16 cellular contexts compared by ENCODE assay signal in genomic region chr6:112360498-112360897, GRCh38. TPM values are rescaled to one million over a fixed set of nuclear protein-coding genes. Genes with fewer than 3 reads are reported as not detected.
DNase-seq lines count a peak whose midpoint lies in the region; TF ChIP-seq lines count a peak whose summit lies in the region.
"Had no signal": no experiment of that assay in that cellular context is flagged by ENCODE, and none has a peak within 500 bp of the region (broad histone marks: within the 10 kb centered on the region; RNA-seq: fewer than 3 reads in every experiment).

No MANE protein-coding gene starts in this region.

- H3K4me3 ChIP-seq in SJCRH30 (no peak overlapping the region), fibroblast of mammary gland (ENCODE audit: control insufficient read depth, low read depth, low read length) (no peak overlapping the region), OCI-LY7 (ENCODE audit: low read depth, low read length, poor library complexity, severe bottlenecking) (no peak overlapping the region)
- H3K4me3 ChIP-seq: lower lobe of right lung, right lobe of liver, thoracic aorta had no signal

- H3K27ac ChIP-seq in SJCRH30: no peak overlapping the region
- no peak overlapping the region for H3K27ac ChIP-seq in OCI-LY7 (ENCODE audit: low read depth, low read length, poor library complexity, severe bottlenecking)
- H3K27ac ChIP-seq: lower lobe of right lung, right lobe of liver, thoracic aorta, VCaP had no signal

- H3K36me3 ChIP-seq in SJCRH30: no peaks in the 10 kb centered on the region
- no peaks in the 10 kb centered on the region for H3K36me3 ChIP-seq in OCI-LY7 (ENCODE audit: insufficient read depth, low read length)
- H3K36me3 ChIP-seq: lower lobe of right lung, right lobe of liver, thoracic aorta had no signal

- BruUV-seq in OCI-LY7 (replicated peaks; lab: Mats Ljungman, UMichigan): no TSS peak

- no peaks in the 10 kb centered on the region for H3K9me2 ChIP-seq in OCI-LY7 (ENCODE audit: insufficient read depth, low read length)

- no peaks in the 10 kb centered on the region for H3K79me2 ChIP-seq in OCI-LY7 (ENCODE audit: insufficient read depth, low read depth, low read length)

- H2AFZ ChIP-seq in OCI-LY7 (ENCODE audit: low read length): no peak overlapping the region

- no peak for TF ChIP-seq CTCF in fibroblast of mammary gland (conservative IDR thresholded peaks at IDR 0.05; ENCODE audit: control insufficient read depth, insufficient read depth, low read depth, low read length)
- TF ChIP-seq CTCF in OCI-LY7 (conservative IDR thresholded peaks at IDR 0.05; ENCODE audit: low read length): no peak

- no peak overlapping the region for H3K4me2 ChIP-seq in OCI-LY7 (ENCODE audit: low read length)

- H3K9me3 ChIP-seq in SJCRH30 (replicated peaks): peaks cover 7% of the 10 kb centered on the region
- no peaks in the 10 kb centered on the region for H3K9me3 ChIP-seq in OCI-LY7 (ENCODE audit: low read length)
- H3K9me3 ChIP-seq: lower lobe of right lung, right lobe of liver, thoracic aorta had no signal

- no peaks in the 10 kb centered on the region for H4K20me1 ChIP-seq in OCI-LY7 (ENCODE audit: insufficient read depth, low read length)

- DNase-seq in NCI-H2029 (lab: John Stamatoyannopoulos, UW) (peak; percentile 10), NCI-H2029 treated with DMSO at 0.1 percent for 48 hours (lab: John Stamatoyannopoulos, UW) (no peak), SJCRH30 (peak; percentile 51 to 74), fibroblast of mammary gland (ENCODE audit: low read depth) (peak; percentile 44), pulmonary artery endothelial cell (ENCODE audit: low read depth, low spot score) (peak; percentile 32), OCI-LY7 (ENCODE audit: low spot score) (no peak)
- DNase-seq in activated CD4-positive, CD25-positive, alpha-beta regulatory T cell treated with anti-CD3 and anti-CD28 coated beads, Interleukin-2, amount 50 U/mL, for 72 hours: no peak
- no peak for DNase-seq in central memory CD4-positive, alpha-beta T cell
- DNase-seq: activated effector memory CD4-positive, alpha-beta T cell treated with anti-CD3 and anti-CD28 coated beads, Interleukin-2, amount 50 U/mL, for 16 hours; lower lobe of right lung; MM.1S; NCI-H2081 treated with DMSO at 0.1 percent for 48 hours; right lobe of liver; stimulated activated CD4-positive, alpha-beta T cell treated with anti-CD3 and anti-CD28 coated beads, Interleukin-4, amount 100 ng/mL, for 24 hours had no signal

- H3K4me1 ChIP-seq in SJCRH30 (peaks cover 4% of the 10 kb centered on the region; the same call in 1 of the 2 replicates), OCI-LY7 (ENCODE audit: insufficient read depth, low read length, poor library complexity, severe bottlenecking) (no peaks in the 10 kb centered on the region)
- H3K4me1 ChIP-seq: lower lobe of right lung, right lobe of liver had no signal

- POLR2A ChIA-PET in OCI-LY7 (lab: Charles Lee): interaction anchor here (1.0 kb wide), 1 partner anchor 13 kb away, joined by 3 read pairs; the partner anchor contains the start of gene RFPL4B

- intact Hi-C loops in OCI-LY7 (cut with micrococcal nuclease; ENCODE audit: unreplicated experiment): no loop called here

- CTCF ChIA-PET in OCI-LY7 (lab: Charles Lee; ENCODE audit: unreplicated experiment): no interaction called here

- no peaks in the 10 kb centered on the region for H3K27me3 ChIP-seq in SJCRH30
- H3K27me3 ChIP-seq: right lobe of liver had no signal

RNA-seq across cellular contexts. Expression of gene RFPL4B, which starts 13.4 kb away (rescaled TPM):
- 0.18 TPM in 1 of 2 replicates, not detected in the other for total RNA-seq in SJCRH30 (2014; rRNA removed; shearing (Covaris generic))
- total RNA-seq in pulmonary artery endothelial cell (under 0.01 TPM in 1 of 2 replicates, not detected in the other), OCI-LY7 (2022) (not detected in 2 replicates)
- not detected in 2 replicates for total RNA-seq in OCI-LY7 (2014; rRNA removed; shearing (Covaris generic))
- total RNA-seq: lower lobe of right lung, right lobe of liver had no signal

Comparison
In these comparisons a context has a peak if more than half of its experiments do, and no peak if none do; other contexts are left out.
1. DNase-seq: peak in NCI-H2029 (single experiment), SJCRH30 (2 of 2), fibroblast of mammary gland (single experiment) and pulmonary artery endothelial cell (single experiment); none in NCI-H2029 treated with DMSO at 0.1 percent for 48 hours (single experiment), OCI-LY7 (single experiment), activated CD4-positive, CD25-positive, alpha-beta regulatory T cell treated with anti-CD3 and anti-CD28 coated beads, Interleukin-2, amount 50 U/mL, for 72 hours (single experiment) and central memory CD4-positive, alpha-beta T cell (single experiment).